8 cellular contexts compared by ENCODE assay signal in genomic region chr6:155314092-155314772, GRCh38. TPM values are rescaled to one million over a fixed set of nuclear protein-coding genes. Genes with fewer than 3 reads are reported as not detected.
DNase-seq lines count a peak whose midpoint lies in the region; ATAC-seq and TF ChIP-seq lines count a peak whose summit lies in the region.

TSS of gene TFB1M (minus strand) at chr6:155314484. CDS start at chr6:155314428, 56 bp downstream.

- peak within 1 kb of the TSS; percentile 96 for H3K27ac Mint-ChIP-seq in activated CD4-positive, alpha-beta memory T cell treated with anti-CD3 and anti-CD28 coated beads for 36 hours

- CTCF ChIA-PET in activated CD4-positive, alpha-beta memory T cell treated with anti-CD3 and anti-CD28 coated beads for 36 hours (lab: Charles Lee), result interaction anchor here (1.1 to 5.3 kb wide), 5 partner anchors 13 to 386 kb away, joined by 3 to 53 read pairs (median 8); no protein-coding TSS in a partner anchor

- H3K4me3 ChIP-seq in dorsolateral prefrontal cortex (peak within 1 kb of the TSS; percentile 60 to 99 (median 85)), liver (ENCODE audit: low read depth in 1 of 3, low read length in 3 of 3) (peak within 1 kb of the TSS; percentile 77 to 97 (median 95))

- POLR2A ChIA-PET in activated CD4-positive, alpha-beta memory T cell treated with anti-CD3 and anti-CD28 coated beads for 36 hours (lab: Charles Lee), result interaction anchor here (0.9 to 2.0 kb wide), 11 partner anchors 14 to 1708 kb away, joined by 3 to 12 read pairs (median 3); no protein-coding TSS in a partner anchor

- peak within 1 kb of the TSS; percentile 93 for H3K27ac ChIP-seq in C4-2B
- peak within 1 kb of the TSS; percentile 38 to 97 (median 89) for H3K27ac ChIP-seq in dorsolateral prefrontal cortex
- H3K27ac ChIP-seq in liver (ENCODE audit: low read depth in 1 of 2, low read length in 2 of 2), result peak within 1 kb of the TSS; percentile 93 to 96

- H3K4me1 ChIP-seq in liver (ENCODE audit: control insufficient read depth in 4 of 4, insufficient read depth in 4 of 4, low read length in 3 of 4), result peaks cover 0 to 14% (median 9%) of the 10 kb centered on the region in 4 donors

- H3K9ac ChIP-seq in liver (ENCODE audit: low read depth in 1 of 2, low read length in 2 of 2), result peak within 1 kb of the TSS; percentile 88 to 92

- H3K36me3 ChIP-seq in liver (ENCODE audit: control insufficient read depth in 4 of 4, insufficient read depth in 3 of 4, low read depth in 1 of 4, low read length in 3 of 4), result peaks cover 0 to 15% (median 3%) of the 10 kb centered on the region in 4 donors

- H3K27me3 Mint-ChIP-seq in activated CD4-positive, alpha-beta memory T cell treated with anti-CD3 and anti-CD28 coated beads for 36 hours, result no peaks in the 10 kb centered on the region

- ATAC-seq in GM19372 (IDR thresholded peaks at IDR 0.05; ENCODE audit: low read depth, unreplicated experiment) (peak; percentile 95), HG03558 (IDR thresholded peaks at IDR 0.05; ENCODE audit: extremely low read depth, unreplicated experiment) (peak; percentile 80)

- H3K4me3 Mint-ChIP-seq in activated CD4-positive, alpha-beta memory T cell treated with anti-CD3 and anti-CD28 coated beads for 36 hours, result peak within 1 kb of the TSS; percentile 98

- H3K9me3 Mint-ChIP-seq in activated CD4-positive, alpha-beta memory T cell treated with anti-CD3 and anti-CD28 coated beads for 36 hours, result no peaks in the 10 kb centered on the region

- no peaks in the 10 kb centered on the region for H3K27me3 ChIP-seq in dorsolateral prefrontal cortex
- H3K27me3 ChIP-seq in liver (ENCODE audit: control insufficient read depth in 4 of 4, insufficient read depth in 4 of 4, low read length in 3 of 4), result no peaks in the 10 kb centered on the region

- H3K36me3 Mint-ChIP-seq in activated CD4-positive, alpha-beta memory T cell treated with anti-CD3 and anti-CD28 coated beads for 36 hours, result peaks cover 27% of the 10 kb centered on the region

- peak; percentile 99 for DNase-seq in NCI-H82 (lab: John Stamatoyannopoulos, UW)
- DNase-seq in activated CD4-positive, alpha-beta memory T cell treated with anti-CD3 and anti-CD28 coated beads for 36 hours, result peak; percentile 99
- DNase-seq in dorsolateral prefrontal cortex, result peak; percentile 95 to 99 (median 98)
- DNase-seq in stimulated activated CD4-positive, alpha-beta T cell treated with anti-CD3 and anti-CD28 coated beads, Interleukin-4, amount 100 ng/mL, for 24 hours, result peak; percentile 99

- under 1% methylated on average over 52 of the region's 52 CpGs for WGBS in liver

- intact Hi-C loops in activated CD4-positive, alpha-beta memory T cell treated with anti-CD3 and anti-CD28 coated beads for 36 hours (cut with micrococcal nuclease), result loop anchor here (1.0 to 10.0 kb wide), 17 partner anchors 90 to 1961 kb away; partner anchors contain the start of genes ARID1B and SCAF8
- intact Hi-C loops in dorsolateral prefrontal cortex (cut with DNase I), result loop anchor here (5.0 to 10.0 kb wide), 3 partner anchors 37 to 139 kb away; no protein-coding TSS in a partner anchor

- H3K4me1 Mint-ChIP-seq in activated CD4-positive, alpha-beta memory T cell treated with anti-CD3 and anti-CD28 coated beads for 36 hours (ENCODE audit: low read depth), result peaks cover 38% of the 10 kb centered on the region

- H3K9me3 ChIP-seq in liver (ENCODE audit: control insufficient read depth in 4 of 4, low read length in 3 of 4), result no peaks in the 10 kb centered on the region

- TF ChIP-seq CTCF in C4-2B (conservative IDR thresholded peaks at IDR 0.05), result no peak
- peak in 27 of 56 donors; percentile 3 to 53 (median 20) for TF ChIP-seq CTCF in dorsolateral prefrontal cortex (IDR thresholded peaks at IDR 0.05 in 54 of 56, conservative IDR thresholded peaks at IDR 0.05 in 2 of 56; ENCODE audit: low read depth in 1 of 56, partially characterized antibody in 56 of 56)
- no peak for TF ChIP-seq CTCF in liver (IDR thresholded peaks at IDR 0.05; ENCODE audit: low read depth, low read length, missing input control)

- TF ChIP-seq RAD21 in liver (IDR thresholded peaks at IDR 0.05), result no peak

TF ChIP-seq in liver, 16 proteins besides CTCF, POLR2A, EP300 and RAD21:
- TF ChIP-seq REST (IDR thresholded peaks at IDR 0.05), result peak; percentile 39
- TF ChIP-seq NR2F2 (IDR thresholded peaks at IDR 0.05), result no peak
- TF ChIP-seq SP1 (IDR thresholded peaks at IDR 0.05), result peak; percentile 71
- TF ChIP-seq GABPA (IDR thresholded peaks at IDR 0.05 in 1 of 2, conservative IDR thresholded peaks at IDR 0.05 in 1 of 2), result peak; percentile 76 to 94
- TF ChIP-seq HNF4A (conservative IDR thresholded peaks at IDR 0.05), result no peak
- TF ChIP-seq, protein P1, sequence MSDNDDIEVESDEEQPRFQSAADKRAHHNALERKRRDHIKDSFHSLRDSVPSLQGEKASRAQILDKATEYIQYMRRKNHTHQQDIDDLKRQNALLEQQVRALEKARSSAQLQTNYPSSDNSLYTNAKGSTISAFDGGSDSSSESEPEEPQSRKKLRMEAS (IDR thresholded peaks at IDR 0.05), result no peak
- TF ChIP-seq YY1 (IDR thresholded peaks at IDR 0.05), result peak; percentile 90
- TF ChIP-seq JUND (IDR thresholded peaks at IDR 0.05), result no peak
- peak; percentile 73 for TF ChIP-seq ZBTB33 (IDR thresholded peaks at IDR 0.05)
- peak in 1 of 2 donors; percentile 30 for TF ChIP-seq RXRA (IDR thresholded peaks at IDR 0.05)
- TF ChIP-seq EGR1 (IDR thresholded peaks at IDR 0.05; ENCODE audit: low read depth in 2 of 2), result peak in 1 of 2 donors; percentile 14
- TF ChIP-seq TAF1 (conservative IDR thresholded peaks at IDR 0.05), result no peak
- TF ChIP-seq FOXA1 (IDR thresholded peaks at IDR 0.05), result no peak
- TF ChIP-seq HNF4G (IDR thresholded peaks at IDR 0.05), result no peak
- TF ChIP-seq, protein P2, sequence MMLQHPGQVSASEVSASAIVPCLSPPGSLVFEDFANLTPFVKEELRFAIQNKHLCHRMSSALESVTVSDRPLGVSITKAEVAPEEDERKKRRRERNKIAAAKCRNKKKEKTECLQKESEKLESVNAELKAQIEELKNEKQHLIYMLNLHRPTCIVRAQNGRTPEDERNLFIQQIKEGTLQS (IDR thresholded peaks at IDR 0.05), result no peak

RNA-seq across cellular contexts. Expression of gene TFB1M, which starts in this region (rescaled TPM):
- 10 to 100 TPM; 45.1 to 48.5 TPM for total RNA-seq in activated CD4-positive, alpha-beta memory T cell treated with anti-CD3 and anti-CD28 coated beads for 36 hours
- 10 to 100 TPM; 16.1 to 42.1 (median 25.9) TPM for total RNA-seq in dorsolateral prefrontal cortex
- 10 to 100 TPM in 1 of 2 donors, 1 to 10 TPM in 1; 9.2 to 15.4 TPM for total RNA-seq in liver
- 10 to 100 TPM in 1 of 2 donors, 1 to 10 TPM in 1; 9.8 to 17.0 TPM for polyA plus RNA-seq in liver

Comparison
In these comparisons a context has a peak if more than half of its experiments do, and no peak if none do; other contexts are left out.
1. Peak in every context shown above with its lines: DNase-seq, ATAC-seq, H3K4me3 ChIP-seq and H3K27ac ChIP-seq.